In genomic region chr3:190554197-190554596, GRCh38 we compare ENCODE assay signal across 33 cellular contexts. TPM values are rescaled to one million over a fixed set of nuclear protein-coding genes. Genes with fewer than 3 reads are reported as not detected.
DNase-seq lines count a peak whose midpoint lies in the region; ATAC-seq, FAIRE-seq and TF ChIP-seq lines count a peak whose summit lies in the region.
"Had no signal": no experiment of that assay in that cellular context is flagged by ENCODE, and none has a peak within 500 bp of the region (broad histone marks: within the 10 kb centered on the region; RNA-seq: fewer than 3 reads in every experiment).

No MANE protein-coding gene starts in this region.

- WGBS in right lobe of liver (ENCODE audit: insufficient coverage, low coverage, low lambda C conversion rate, missing lambda C conversion rate) = 100% methylated on average over 3 of the region's 6 CpGs
- 100% methylated on average over 4 of the region's 6 CpGs for WGBS in HepG2 (ENCODE audit: low lambda C conversion rate)

- H3K27me3 Mint-ChIP-seq in activated CD8-positive, alpha-beta T cell treated with anti-CD3 and anti-CD28 coated beads, Interleukin-2, amount 10 ng/mL, durations not matched to agents 7 days and 5 days (ENCODE audit: low read depth) = no peaks in the 10 kb centered on the region
- H3K27me3 Mint-ChIP-seq: activated naive CD8-positive, alpha-beta T cell treated with anti-CD3 and anti-CD28 coated beads, Interleukin-2, amount 50 U/mL, for 24 hours; dendritic cell treated with granulocyte-macrophage colony-stimulating factor and Interleukin-4, amounts not matched to agents 40 ng/mL and 50 ng/mL, for 4 days; T-helper 17 cell had no signal

- H3K9ac ChIP-seq in HepG2 (ENCODE audit: insufficient read depth, low read depth, low read length) (no peak overlapping the region), MM.1S (ENCODE audit: low read length) (no peak overlapping the region)

- no peaks in the 10 kb centered on the region for H3F3A ChIP-seq in MM.1S (ENCODE audit: insufficient read depth, low read length)

- H3K27ac ChIP-seq in right lobe of liver (no peak overlapping the region), HepG2 (ENCODE audit: extremely low read length, insufficient read depth, low read length) (no peak overlapping the region), MM.1S (ENCODE audit: low read length) (no peak overlapping the region)
- H3K27ac ChIP-seq: 22Rv1, C4-2B, esophagus muscularis mucosa, neutrophil, PC-9, tibial nerve had no signal

- no peaks in the 10 kb centered on the region for H3K9me2 ChIP-seq in MM.1S (replicated peaks; ENCODE audit: insufficient read depth, low read length)

- no peak for TF ChIP-seq RAD21 in HepG2 (CRISPR knock-in tag; IDR thresholded peaks at IDR 0.05)

- H3K9me3 ChIP-seq in right lobe of liver (no peaks in the 10 kb centered on the region), HepG2 (ENCODE audit: low read length) (0 out of 2 replicates have a peak, but pooled peaks cover 3% of the 10 kb centered on the region), MM.1S (replicated peaks; ENCODE audit: insufficient read depth, low read length) (no peaks in the 10 kb centered on the region)
- H3K9me3 ChIP-seq: esophagus muscularis mucosa, neutrophil had no signal

- H4K20me1 ChIP-seq in HepG2 (ENCODE audit: insufficient read depth, low read length) (no peaks in the 10 kb centered on the region), MM.1S (ENCODE audit: insufficient read depth, low read length) (no peaks in the 10 kb centered on the region)

- H3K27ac Mint-ChIP-seq in activated CD8-positive, alpha-beta T cell treated with anti-CD3 and anti-CD28 coated beads, Interleukin-2, amount 10 ng/mL, durations not matched to agents 7 days and 5 days = no peak overlapping the region
- H3K27ac Mint-ChIP-seq: activated naive CD8-positive, alpha-beta T cell treated with anti-CD3 and anti-CD28 coated beads, Interleukin-2, amount 50 U/mL, for 24 hours; dendritic cell treated with granulocyte-macrophage colony-stimulating factor and Interleukin-4, amounts not matched to agents 40 ng/mL and 50 ng/mL, for 4 days; T-helper 17 cell had no signal

- TF ChIP-seq CTCF in right lobe of liver (IDR thresholded peaks at IDR 0.05) (no peak), HepG2 (CRISPR knock-in tag; IDR thresholded peaks at IDR 0.05) (no peak), MM.1S (IDR thresholded peaks at IDR 0.05; ENCODE audit: low read length) (no peak)

- in situ Hi-C loops in HepG2 (cut with HindIII; ENCODE audit: extremely low pct_ligation_motif_present, low pct_unique_long_range_greater_than_20kb) = no loop called here

- no peaks in the 10 kb centered on the region for H3K27me3 ChIP-seq in right lobe of liver
- H3K27me3 ChIP-seq in HepG2 (ENCODE audit: control insufficient read depth in 1 of 2, insufficient read depth in 2 of 2, low read length in 2 of 2) = no peaks in the 10 kb centered on the region
- H3K27me3 ChIP-seq in MM.1S (replicated peaks; ENCODE audit: insufficient read depth, low read length) = no peaks in the 10 kb centered on the region
- H3K27me3 ChIP-seq: esophagus muscularis mucosa, neutrophil, tibial nerve had no signal

- intact Hi-C loops in right lobe of liver (cut with DNase I) = no loop called here
- intact Hi-C loops in HepG2 (cut with micrococcal nuclease; ENCODE audit: unreplicated experiment) = no loop called here

- CTCF ChIA-PET in HepG2 (lab: Yijun Ruan, JAX; ENCODE audit: low intra/inter-chr PET ratio, low total read pairs) = no interaction called here
- CTCF ChIA-PET in activated CD8-positive, alpha-beta T cell treated with anti-CD3 and anti-CD28 coated beads, Interleukin-2, amount 10 ng/mL, durations not matched to agents 7 days and 5 days (lab: Charles Lee) = no interaction called here

- H3K4me3 ChIP-seq in right lobe of liver (no peak overlapping the region), HepG2 (replicated peaks in 1 of 3; ENCODE audit: insufficient read depth in 1 of 3, low read depth in 2 of 3, low read length in 3 of 3) (no peak overlapping the region), MM.1S (ENCODE audit: low read length) (no peak overlapping the region)
- H3K4me3 ChIP-seq: esophagus muscularis mucosa, PC-9, tibial nerve had no signal

- peaks cover 29% of the 10 kb centered on the region for H3K36me3 Mint-ChIP-seq in activated CD8-positive, alpha-beta T cell treated with anti-CD3 and anti-CD28 coated beads, Interleukin-2, amount 10 ng/mL, durations not matched to agents 7 days and 5 days (ENCODE audit: low read depth)

- H2AFZ ChIP-seq in HepG2 (ENCODE audit: low read length) (no peak overlapping the region), MM.1S (ENCODE audit: low read length) (no peak overlapping the region)
- H2AFZ ChIP-seq: PC-9 had no signal

- H3K79me2 ChIP-seq in HepG2 (ENCODE audit: insufficient read depth, low read length) (peaks cover 27% of the 10 kb centered on the region), MM.1S (ENCODE audit: low read length) (no peaks in the 10 kb centered on the region)

- TF ChIP-seq POLR2A in right lobe of liver (IDR thresholded peaks at IDR 0.05) (no peak), HepG2 (IDR thresholded peaks at IDR 0.05; ENCODE audit: insufficient read depth in 1 of 2, low read depth in 2 of 2, low read length in 2 of 2) (no peak)

- H3K9me3 Mint-ChIP-seq in activated CD8-positive, alpha-beta T cell treated with anti-CD3 and anti-CD28 coated beads, Interleukin-2, amount 10 ng/mL, durations not matched to agents 7 days and 5 days (ENCODE audit: insufficient read depth) = peaks cover 9% of the 10 kb centered on the region

- TF ChIP-seq EP300 in HepG2 (IDR thresholded peaks at IDR 0.05; ENCODE audit: low read depth in 2 of 2, low read length in 2 of 2) = no peak
- TF ChIP-seq EP300 in HepG2 (CRISPR knock-in tag; IDR thresholded peaks at IDR 0.05; ENCODE audit: borderline replicate concordance) = no peak

- no peak for FAIRE-seq in HepG2 (lab: Jason Lieb, UNC)
- FAIRE-seq: frontal cortex had no signal

- no peaks in the 10 kb centered on the region for H3K36me3 ChIP-seq in right lobe of liver
- H3K36me3 ChIP-seq in HepG2 (replicated peaks in 1 of 2; ENCODE audit: control insufficient read depth in 1 of 2, insufficient read depth in 2 of 2, low read length in 2 of 2) = peaks cover 0 to 3% of the 10 kb centered on the region in 2 experiments; a peak in 2 of 5 replicates
- H3K36me3 ChIP-seq in MM.1S (replicated peaks; ENCODE audit: insufficient read depth, low read length) = no peaks in the 10 kb centered on the region
- H3K36me3 ChIP-seq: neutrophil had no signal

- H3K4me2 ChIP-seq in HepG2 (ENCODE audit: low read depth, low read length) (no peak overlapping the region), MM.1S (ENCODE audit: low read depth, low read length) (no peak overlapping the region)
- H3K4me2 ChIP-seq: PC-9 had no signal

- H3K4me3 Mint-ChIP-seq in activated CD8-positive, alpha-beta T cell treated with anti-CD3 and anti-CD28 coated beads, Interleukin-2, amount 10 ng/mL, durations not matched to agents 7 days and 5 days = no peak overlapping the region
- H3K4me3 Mint-ChIP-seq: activated naive CD8-positive, alpha-beta T cell treated with anti-CD3 and anti-CD28 coated beads, Interleukin-2, amount 50 U/mL, for 24 hours; dendritic cell treated with granulocyte-macrophage colony-stimulating factor and Interleukin-4, amounts not matched to agents 40 ng/mL and 50 ng/mL, for 4 days; T-helper 17 cell had no signal

- DNase-seq in right lobe of liver = no peak
- DNase-seq in HepG2 (ENCODE audit: low spot score) = no peak
- DNase-seq in ecto neural progenitor cell (ENCODE audit: low spot score) = peak; percentile 53
- no peak for DNase-seq in left lobe of liver (ENCODE audit: low spot score)
- DNase-seq in MM.1S = no peak
- DNase-seq in superior temporal gyrus (ENCODE audit: extremely low spot score) = no peak
- no peak for DNase-seq in activated CD8-positive, alpha-beta T cell treated with anti-CD3 and anti-CD28 coated beads, Interleukin-2, amount 10 ng/mL, durations not matched to agents 7 days and 5 days
- DNase-seq: activated CD4-positive, alpha-beta T cell treated with anti-CD3 and anti-CD28 coated beads, Interleukin-2, amount 50 U/mL, for 4 hours; activated naive CD8-positive, alpha-beta T cell treated with anti-CD3 and anti-CD28 coated beads, Interleukin-2, amount 50 U/mL, for 24 hours; activated T-cell treated with anti-CD3 and anti-CD28 coated beads, Interleukin-2, amount 50 U/mL, for 48 hours; central memory CD4-positive, alpha-beta T cell; COR-L47; GF-D8; KBM-7; mesenchymal stem cell; NCI-H1105; NCI-H1930; NCI-H526; NK-92 treated with Interleukin-12 subunit alpha and Interleukin-12 subunit beta, amount 100 ng/mL, for 24 hours; PC-9; Right ventricle myocardium superior; stimulated activated CD4-positive, alpha-beta T cell treated with anti-CD3 and anti-CD28 coated beads, Interleukin-4, amount 100 ng/mL, for 1 hour; T-helper 17 cell had no signal

- no TSS peak for BruUV-seq in HepG2 (replicated peaks; lab: Mats Ljungman, UMichigan)

- peaks cover 4% of the 10 kb centered on the region for H3K4me1 Mint-ChIP-seq in activated CD8-positive, alpha-beta T cell treated with anti-CD3 and anti-CD28 coated beads, Interleukin-2, amount 10 ng/mL, durations not matched to agents 7 days and 5 days (ENCODE audit: low read depth)

- POLR2A ChIA-PET in HepG2 (lab: Yijun Ruan, JAX) = no interaction called here
- POLR2A ChIA-PET in activated CD8-positive, alpha-beta T cell treated with anti-CD3 and anti-CD28 coated beads, Interleukin-2, amount 10 ng/mL, durations not matched to agents 7 days and 5 days (lab: Charles Lee) = no interaction called here

- H3K4me1 ChIP-seq in right lobe of liver = peaks cover 0 to 67% (median 16%) of the 10 kb centered on the region in 4 donors
- peaks cover 57% of the 10 kb centered on the region for H3K4me1 ChIP-seq in HepG2 (ENCODE audit: insufficient read depth, low read length)
- peaks cover 13% of the 10 kb centered on the region; the same call in 1 of the 2 replicates for H3K4me1 ChIP-seq in MM.1S (ENCODE audit: low read length)
- H3K4me1 ChIP-seq: esophagus muscularis mucosa, tibial nerve had no signal

- ATAC-seq in right lobe of liver (peak in 3 of 4 donors; percentile 15 to 36 (median 21)), HepG2 (no peak), left lobe of liver (peak; percentile 30), GM18861 (IDR thresholded peaks at IDR 0.05; ENCODE audit: unreplicated experiment) (no peak)
- no peak for ATAC-seq in activated CD8-positive, alpha-beta T cell treated with anti-CD3 and anti-CD28 coated beads, Interleukin-2, amount 10 ng/mL, durations not matched to agents 7 days and 5 days
- ATAC-seq: activated CD4-positive, CD25-positive, alpha-beta regulatory T cell treated with anti-CD3 and anti-CD28 coated beads, Interleukin-2, amount 50 U/mL, for 24 hours; activated naive CD8-positive, alpha-beta T cell treated with anti-CD3 and anti-CD28 coated beads, Interleukin-2, amount 50 U/mL, for 24 hours; sciatic nerve; T-helper 17 cell had no signal

RNA-seq across cellular contexts. Expression of gene IL1RAP, which starts 40.3 kb away (rescaled TPM):
- 100 to 1,000 TPM in 1 of 6 experiments, 10 to 100 TPM in 5; 44.6 to 142 (median 60.5) TPM for total RNA-seq in right lobe of liver
- 11.6 and 18.3 TPM in 2 replicates for total RNA-seq in HepG2 (2016; rRNA removed; fragmentation: Illumina TruSeq; extraction: Trizol)
- total RNA-seq in HepG2 (2016; cell fraction: cytosol; rRNA removed; fragmentation: Illumina TruSeq; extraction: Trizol; ENCODE audit: low read depth) = 2.1 and 3.3 TPM in 2 replicates
- total RNA-seq in HepG2 (2016; cell fraction: insoluble cytoplasmic fraction; rRNA removed; fragmentation: Illumina TruSeq; extraction: Trizol) = 13.4 and 17.4 TPM in 2 replicates
- total RNA-seq in HepG2 (2016; cell fraction: membrane; rRNA removed; fragmentation: Illumina TruSeq; extraction: Trizol) = 5.0 and 5.2 TPM in 2 replicates
- 36.6 and 41.3 TPM in 2 replicates for total RNA-seq in HepG2 (2016; cell fraction: nucleus; rRNA removed; fragmentation: Illumina TruSeq; extraction: Trizol)
- polyA plus RNA-seq in HepG2 (2011; rRNA removed) = 54.9 and 57.9 TPM in 2 replicates
- 35.4 and 47.2 TPM in 2 replicates for polyA plus RNA-seq in HepG2 (2011; cell fraction: cytosol; rRNA removed)
- 37.9 and 42.4 TPM in 2 replicates for polyA plus RNA-seq in HepG2 (2011; cell fraction: nucleus; rRNA removed)
- 25.1 and 30.4 TPM in 2 replicates for polyA plus RNA-seq in HepG2 (2012)
- polyA plus RNA-seq in HepG2 (2016; cell fraction: cytosol; fragmentation: Illumina TruSeq; extraction: Trizol; ENCODE audit: low read depth) = 1.1 and 1.3 TPM in 2 replicates
- 9.5 and 10.6 TPM in 2 replicates for polyA plus RNA-seq in HepG2 (2016; cell fraction: insoluble cytoplasmic fraction; fragmentation: Illumina TruSeq; extraction: Trizol; ENCODE audit: low read depth)
- 1.9 and 2.1 TPM in 2 replicates for polyA plus RNA-seq in HepG2 (2016; cell fraction: membrane; fragmentation: Illumina TruSeq; extraction: Trizol; ENCODE audit: low read depth)
- 23.6 and 24.7 TPM in 2 replicates for polyA plus RNA-seq in HepG2 (2016; cell fraction: nucleus; fragmentation: Illumina TruSeq; extraction: Trizol; ENCODE audit: insufficient read depth, low read depth)
- 31.1 and 117 TPM in 2 replicates for polyA minus RNA-seq in HepG2 (2011; rRNA and poly(A)+ RNA removed; ENCODE audit: low replicate concordance)
- polyA minus RNA-seq in HepG2 (2011; cell fraction: cytosol; rRNA and poly(A)+ RNA removed) = 59.6 and 82.5 TPM in 2 replicates
- polyA minus RNA-seq in HepG2 (2011; cell fraction: nucleus; rRNA and poly(A)+ RNA removed) = 162 and 189 TPM in 2 replicates
- 52.6 TPM for total RNA-seq in left lobe of liver
- 10 to 100 TPM; 10.3 to 11.6 TPM for total RNA-seq in activated CD8-positive, alpha-beta T cell treated with anti-CD3 and anti-CD28 coated beads, Interleukin-2, amount 10 ng/mL, durations not matched to agents 7 days and 5 days

Comparison
In these comparisons a context has a peak if more than half of its experiments do, and no peak if none do; other contexts are left out.
1. ATAC-seq: peak in right lobe of liver (3 of 4) and left lobe of liver (single experiment); none in HepG2 (single experiment), activated CD8-positive, alpha-beta T cell treated with anti-CD3 and anti-CD28 coated beads, Interleukin-2, amount 10 ng/mL, durations not matched to agents 7 days and 5 days (single experiment) and GM18861 (single experiment).